ENCODE assay signal across 26 cellular contexts in the genomic region with DNA sequence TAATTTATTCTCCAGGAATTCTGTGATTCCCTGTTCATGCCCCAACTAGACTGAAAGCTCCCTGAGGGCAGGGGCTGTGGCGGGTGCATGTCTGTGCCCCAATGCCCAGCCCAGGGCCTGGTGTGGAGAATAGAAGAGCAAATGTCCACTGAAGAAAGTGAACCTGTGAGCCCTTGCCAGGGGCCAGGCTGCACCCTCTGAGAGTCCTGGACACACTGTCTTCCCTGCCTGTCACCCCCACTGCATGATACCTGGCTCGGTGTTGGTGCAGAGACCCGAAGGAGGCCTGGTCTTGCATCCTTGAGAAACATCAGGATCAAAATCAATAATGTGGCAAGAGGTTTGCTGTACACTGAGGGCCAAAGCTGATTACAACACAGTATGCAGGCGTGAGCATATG.
DNase-seq lines count a peak whose midpoint lies in the region; TF ChIP-seq lines count a peak whose summit lies in the region.
"Had no signal": no experiment of that assay in that cellular context is flagged by ENCODE, and none has a peak within 500 bp of the region (broad histone marks: within the 10 kb centered on the region; RNA-seq: fewer than 3 reads in every experiment).

No MANE protein-coding gene starts in this region.

- no peaks in the 10 kb centered on the region for H3K36me3 ChIP-seq in KOPT-K1 (ENCODE audit: insufficient read depth, low read length)
- H3K36me3 ChIP-seq: ovary, right atrium auricular region, stomach, tibial artery had no signal

- peaks cover 6% of the 10 kb centered on the region for H3K36me3 Mint-ChIP-seq in activated naive CD4-positive, alpha-beta T cell treated with anti-CD3 and anti-CD28 coated beads, Interleukin-2, amount 50 U/mL, for 24 hours
- H3K36me3 Mint-ChIP-seq in activated naive CD8-positive, alpha-beta T cell: peaks cover 8% of the 10 kb centered on the region
- H3K36me3 Mint-ChIP-seq in nephron progenitor cell (ENCODE audit: low read depth): no peaks in the 10 kb centered on the region
- H3K36me3 Mint-ChIP-seq: naive B cell had no signal

- no peaks in the 10 kb centered on the region for H3K9me3 ChIP-seq in KOPT-K1 (ENCODE audit: insufficient read depth, low read length, poor library complexity, severe bottlenecking)
- H3K9me3 ChIP-seq: ovary, right atrium auricular region, stomach, tibial artery had no signal

- no peak overlapping the region for H3K4me3 Mint-ChIP-seq in activated naive CD4-positive, alpha-beta T cell treated with anti-CD3 and anti-CD28 coated beads, Interleukin-2, amount 50 U/mL, for 24 hours
- H3K4me3 Mint-ChIP-seq in activated naive CD8-positive, alpha-beta T cell: no peak overlapping the region
- no peak overlapping the region for H3K4me3 Mint-ChIP-seq in nephron progenitor cell

- TF ChIP-seq CTCF in nephron progenitor cell (IDR thresholded peaks at IDR 0.05): no peak

- H3K4me1 Mint-ChIP-seq in activated naive CD4-positive, alpha-beta T cell treated with anti-CD3 and anti-CD28 coated beads, Interleukin-2, amount 50 U/mL, for 24 hours: peaks cover 64% of the 10 kb centered on the region
- H3K4me1 Mint-ChIP-seq in activated naive CD8-positive, alpha-beta T cell (ENCODE audit: low read depth): peaks cover 87% of the 10 kb centered on the region
- peaks cover 17% of the 10 kb centered on the region for H3K4me1 Mint-ChIP-seq in nephron progenitor cell

- DNase-seq in activated naive CD4-positive, alpha-beta T cell treated with Interleukin-2 at 50 U/mL for 16 hours: no peak
- DNase-seq in nephron progenitor cell: no peak
- no peak for DNase-seq in GM03348 (ENCODE audit: low spot score)
- DNase-seq in retina: no peak
- DNase-seq in HK-2 (ENCODE audit: unreplicated experiment): no peak
- DNase-seq: activated CD4-positive, alpha-beta T cell treated with anti-CD3 and anti-CD28 coated beads, Interleukin-2, amount 50 U/mL, for 4 hours; activated T-cell treated with anti-CD3 and anti-CD28 coated beads, Interleukin-2, amount 50 U/mL, for 48 hours; cerebellar nuclear complex; naive B cell; NCI-H1105; NCI-H2029 treated with DMSO at 0.1 percent for 48 hours; NCI-H345; NCI-H774; ovary; RPMI8226; stimulated activated CD4-positive, alpha-beta T cell treated with anti-CD3 and anti-CD28 coated beads, Interleukin-4, amount 100 ng/mL, for 4 hours; stomach; tibial artery had no signal

- no peaks in the 10 kb centered on the region for H3K27me3 Mint-ChIP-seq in activated naive CD4-positive, alpha-beta T cell treated with anti-CD3 and anti-CD28 coated beads, Interleukin-2, amount 50 U/mL, for 24 hours
- no peaks in the 10 kb centered on the region for H3K27me3 Mint-ChIP-seq in activated naive CD8-positive, alpha-beta T cell
- H3K27me3 Mint-ChIP-seq in nephron progenitor cell (ENCODE audit: low read depth, poor library complexity): peaks cover under 1% of the 10 kb centered on the region
- H3K27me3 Mint-ChIP-seq: naive B cell had no signal

- H3K27ac ChIP-seq in KOPT-K1 (ENCODE audit: low read depth, low read length, poor library complexity, severe bottlenecking): peak overlapping the region; percentile 94
- H3K27ac ChIP-seq: epithelial cell of prostate, HL-60, ovary, right atrium auricular region, SK-N-MC, stomach, tibial artery, VCaP had no signal

- H3K27ac Mint-ChIP-seq in activated naive CD4-positive, alpha-beta T cell treated with anti-CD3 and anti-CD28 coated beads, Interleukin-2, amount 50 U/mL, for 24 hours: peak overlapping the region; percentile 30
- peak overlapping the region; percentile 69 for H3K27ac Mint-ChIP-seq in activated naive CD8-positive, alpha-beta T cell
- peak overlapping the region; percentile 44 for H3K27ac Mint-ChIP-seq in nephron progenitor cell

- H3K9me3 Mint-ChIP-seq in activated naive CD4-positive, alpha-beta T cell treated with anti-CD3 and anti-CD28 coated beads, Interleukin-2, amount 50 U/mL, for 24 hours: peaks cover 7% of the 10 kb centered on the region
- peaks cover 8% of the 10 kb centered on the region for H3K9me3 Mint-ChIP-seq in activated naive CD8-positive, alpha-beta T cell (ENCODE audit: low read depth)
- H3K9me3 Mint-ChIP-seq in nephron progenitor cell: no peaks in the 10 kb centered on the region
